Comparison of ENCODE assay signal across 8 cellular contexts in genomic region chr15:45456212-45457106, GRCh38.
A peak's percentile ranks its signal among the peaks of the same experiment; 100 is the strongest.
DNase-seq lines count a peak whose midpoint lies in the region; ATAC-seq, FAIRE-seq and TF ChIP-seq lines count a peak whose summit lies in the region.

No MANE protein-coding gene starts in this region.

- ATAC-seq in GM21423 (IDR thresholded peaks at IDR 0.05; ENCODE audit: unreplicated experiment) (no peak), GM21390 (IDR thresholded peaks at IDR 0.05; ENCODE audit: unreplicated experiment) (no peak)

- TF ChIP-seq POLR2A in GM12891 (IDR thresholded peaks at IDR 0.05; ENCODE audit: low read depth, low read length) = no peak

- peak overlapping the region in 19 of 21 experiments; percentile 26 to 78 (median 60) for H3K27ac ChIP-seq in skin epidermis

- no peak for DNase-seq in GM12891 (ENCODE audit: insufficient read length, low spot score)
- peak; percentile 100 for DNase-seq in RPMI7951 (ENCODE audit: low read depth)
- peak; percentile 48 for DNase-seq in activated T-helper 9 cell treated with anti-CD3 and anti-CD28 coated beads, Interleukin-2, amount 50 U/mL, for 16 hours (ENCODE audit: low read depth)
- peak; percentile 18 for DNase-seq in globus pallidus (ENCODE audit: low spot score)
- no peak for DNase-seq in midbrain (lab: John Stamatoyannopoulos, UW)

- no peak overlapping the region for H3K4me3 ChIP-seq in skin epidermis

- FAIRE-seq in GM12891 (lab: Jason Lieb, UNC) = peak; percentile 26

TF ChIP-seq in GM12891, 5 proteins besides CTCF, POLR2A, EP300 and RAD21:
- TF ChIP-seq SPI1 (IDR thresholded peaks at IDR 0.05; ENCODE audit: low read depth, low read length) = no peak
- no peak for TF ChIP-seq POU2F2 (IDR thresholded peaks at IDR 0.05; ENCODE audit: low read depth, low read length)
- no peak for TF ChIP-seq PAX5 (IDR thresholded peaks at IDR 0.05; ENCODE audit: insufficient read depth, low read length, severe bottlenecking)
- TF ChIP-seq POLR2AphosphoS5 (IDR thresholded peaks at IDR 0.05; ENCODE audit: low read depth, low read length) = no peak
- no peak for TF ChIP-seq TAF1 (IDR thresholded peaks at IDR 0.05; ENCODE audit: low read depth, low read length)

Comparison
In these comparisons a context has a peak if more than half of its experiments do, and no peak if none do; other contexts are left out.
1. DNase-seq: peak in RPMI7951 (single experiment), activated T-helper 9 cell treated with anti-CD3 and anti-CD28 coated beads, Interleukin-2, amount 50 U/mL, for 16 hours (single experiment) and globus pallidus (single experiment); none in GM12891 (single experiment) and midbrain (single experiment).